ENCODE assay signal across 27 cellular contexts in the genomic region with DNA sequence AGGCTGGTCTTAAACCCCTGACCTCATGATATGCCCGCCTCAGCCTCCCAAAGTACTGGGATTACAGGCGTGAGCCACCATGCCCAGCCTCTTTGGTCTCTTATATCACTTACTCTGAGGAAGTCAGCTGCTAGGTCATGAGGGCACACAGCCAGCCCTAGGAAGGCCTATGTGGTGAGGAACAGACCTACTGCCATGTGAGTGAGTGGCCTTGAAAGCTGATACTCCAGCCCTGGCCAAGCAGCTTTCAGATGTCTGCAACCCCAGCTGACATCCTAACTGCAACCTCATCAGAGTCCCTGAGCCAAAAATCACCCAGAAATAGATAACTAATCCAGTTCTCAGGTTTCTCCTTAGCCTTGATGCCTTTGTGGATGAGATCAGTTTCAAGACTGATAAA.
"Had no signal": no experiment of that assay in that cellular context is flagged by ENCODE, and none has a peak within 500 bp of the region (broad histone marks: within the 10 kb centered on the region; RNA-seq: fewer than 3 reads in every experiment).

No MANE protein-coding gene starts in this region.

- H3K36me3 ChIP-seq: brain microvascular endothelial cell, WERI-Rb-1 had no signal

- H3K27ac ChIP-seq: brain microvascular endothelial cell, SK-N-MC, WERI-Rb-1 had no signal

- H3K4me3 ChIP-seq: SK-N-MC had no signal

- H3K27me3 ChIP-seq: brain microvascular endothelial cell had no signal

- ATAC-seq: activated CD8-positive, alpha-beta memory T cell treated with anti-CD3 and anti-CD28 coated beads, Interleukin-2, amount 10 ng/mL, durations not matched to agents 7 days and 5 days; activated naive CD8-positive, alpha-beta T cell treated with anti-CD3 and anti-CD28 coated beads, Interleukin-2, amount 50 U/mL, for 24 hours had no signal

- DNase-seq: activated CD4-positive, alpha-beta memory T cell treated with anti-CD3 and anti-CD28 coated beads, Interleukin-2, amount 10 ng/mL, durations not matched to agents 7 days and 5 days; activated CD4-positive, alpha-beta T cell treated with anti-CD3 and anti-CD28 coated beads for 1 hour; activated CD4-positive, alpha-beta T cell treated with anti-CD3 and anti-CD28 coated beads for 48 hours; activated CD4-positive, CD25-positive, alpha-beta regulatory T cell; activated CD8-positive, alpha-beta memory T cell treated with anti-CD3 and anti-CD28 coated beads for 24 hours; activated CD8-positive, alpha-beta memory T cell treated with anti-CD3 and anti-CD28 coated beads, Interleukin-2, amount 10 ng/mL, durations not matched to agents 7 days and 5 days; activated CD8-positive, alpha-beta memory T cell treated with anti-CD3 and anti-CD28 coated beads, Interleukin-2, amount 50 U/mL, for 48 hours; activated effector memory CD4-positive, alpha-beta T cell treated with Interleukin-2 at 50 U/mL for 16 hours; activated naive CD4-positive, alpha-beta T cell treated with anti-CD3 and anti-CD28 coated beads, Interleukin-2, amount 10 ng/mL, durations not matched to agents 7 days and 5 days; activated naive CD8-positive, alpha-beta T cell treated with anti-CD3 and anti-CD28 coated beads, Interleukin-2, amount 50 U/mL, for 24 hours; activated T-cell treated with anti-CD3 and anti-CD28 coated beads, Interleukin-2, amount 50 U/mL, for 48 hours; anterior cingulate cortex; brain microvascular endothelial cell; central memory CD4-positive, alpha-beta T cell; Karpas-422; KBM-7; NCI-H1105; NCI-H1417 treated with DMSO at 0.1 percent for 48 hours; NCI-H1694; NCI-H1930; NCI-H524; NCI-H69; NCI-H82; Right ventricle myocardium superior; T1000; WERI-Rb-1 had no signal
